Comparison of ENCODE assay signal across 1 cellular context in the genomic region with DNA sequence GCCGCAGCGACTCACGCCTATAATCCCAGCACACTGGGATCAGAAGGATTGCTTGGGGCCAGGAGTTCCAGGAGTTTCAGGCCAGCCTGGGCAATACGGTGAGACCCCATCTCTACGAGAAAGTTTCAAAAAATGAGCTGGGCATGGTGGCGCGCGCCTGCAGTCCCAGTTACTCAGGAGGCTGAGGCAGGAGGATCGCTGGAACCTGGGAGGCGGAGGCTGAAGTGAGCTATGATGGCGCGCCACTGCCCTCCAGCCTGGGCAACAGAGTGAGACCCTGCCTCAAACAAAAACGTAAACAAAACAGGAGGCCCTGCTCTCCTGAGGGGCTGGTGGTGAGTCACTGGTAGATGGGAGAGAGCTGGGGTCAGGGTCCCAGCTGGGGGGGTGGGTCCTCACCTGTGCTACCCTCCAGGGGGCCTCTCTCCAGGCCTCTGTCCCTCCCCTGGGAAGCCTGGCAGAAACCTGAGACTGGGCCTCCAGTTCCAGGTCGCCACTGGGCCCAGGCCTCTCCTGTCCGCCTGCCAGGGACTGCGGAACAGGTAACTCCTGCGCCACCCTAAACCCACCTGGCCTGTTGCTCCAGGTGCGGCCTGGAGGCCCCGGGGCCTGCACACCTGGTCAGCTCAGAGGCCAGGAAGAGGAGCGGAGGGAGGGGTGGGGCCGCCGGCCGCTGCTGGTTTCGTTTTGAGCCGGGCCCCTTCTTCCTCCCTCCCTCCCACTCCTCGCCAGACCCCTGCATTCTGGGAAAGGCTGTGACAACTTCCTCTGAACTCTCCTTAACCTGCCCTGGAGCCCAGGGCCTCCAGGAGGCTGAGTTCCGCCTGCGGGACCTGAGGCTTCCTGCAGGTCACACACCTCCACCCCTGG.
TF ChIP-seq lines count a peak whose summit lies in the region.

No MANE protein-coding gene starts in this region.

TF ChIP-seq in K562, 482 proteins besides CTCF, POLR2A, EP300 and RAD21 (continues in another document):
- no peak for TF ChIP-seq ZNF707 (CRISPR knock-in tag; conservative IDR thresholded peaks at IDR 0.05)
- no peak for TF ChIP-seq ZNF239 (CRISPR knock-in tag; IDR thresholded peaks at IDR 0.05)
- TF ChIP-seq ZNF23 (CRISPR knock-in tag; IDR thresholded peaks at IDR 0.05): no peak
- TF ChIP-seq POLR2G (IDR thresholded peaks at IDR 0.05; ENCODE audit: low read depth, low read length): 0 out of 2 replicates have a peak, but pooled peaks have one; percentile 40
- no peak for TF ChIP-seq KAT8 (IDR thresholded peaks at IDR 0.05; ENCODE audit: low read depth)
- TF ChIP-seq HDAC1 (IDR thresholded peaks at IDR 0.05): no peak
- TF ChIP-seq, protein P1, sequence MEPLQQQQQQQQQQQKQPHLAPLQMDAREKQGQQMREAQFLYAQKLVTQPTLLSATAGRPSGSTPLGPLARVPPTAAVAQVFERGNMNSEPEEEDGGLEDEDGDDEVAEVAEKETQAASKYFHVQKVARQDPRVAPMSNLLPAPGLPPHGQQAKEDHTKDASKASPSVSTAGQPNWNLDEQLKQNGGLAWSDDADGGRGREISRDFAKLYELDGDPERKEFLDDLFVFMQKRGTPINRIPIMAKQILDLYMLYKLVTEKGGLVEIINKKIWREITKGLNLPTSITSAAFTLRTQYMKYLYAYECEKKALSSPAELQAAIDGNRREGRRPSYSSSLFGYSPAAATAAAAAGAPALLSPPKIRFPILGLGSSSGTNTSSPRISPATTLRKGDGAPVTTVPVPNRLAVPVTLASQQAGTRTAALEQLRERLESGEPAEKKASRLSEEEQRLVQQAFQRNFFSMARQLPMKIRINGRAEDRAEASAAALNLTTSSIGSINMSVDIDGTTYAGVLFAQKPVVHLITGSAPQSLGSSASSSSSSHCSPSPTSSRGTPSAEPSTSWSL (CRISPR knock-in tag; IDR thresholded peaks at IDR 0.05; ENCODE audit: borderline replicate concordance): no peak
- no peak for TF ChIP-seq KLF16 (IDR thresholded peaks at IDR 0.05)
- no peak for TF ChIP-seq SIRT6 (IDR thresholded peaks at IDR 0.05; ENCODE audit: low read depth, low read length)
- no peak for TF ChIP-seq KAT2B (IDR thresholded peaks at IDR 0.05; ENCODE audit: low read depth, low read length)
- TF ChIP-seq KLF13 (tag; IDR thresholded peaks at IDR 0.05; ENCODE audit: borderline replicate concordance, low read depth): no peak
- TF ChIP-seq NEUROD1 (IDR thresholded peaks at IDR 0.05; ENCODE audit: borderline replicate concordance, low read depth, low read length, partially characterized antibody): no peak
- TF ChIP-seq NFIC (IDR thresholded peaks at IDR 0.05): no peak
- TF ChIP-seq SNRNP70 (optimal IDR thresholded peaks at IDR 0.05; ENCODE audit: low read depth, low read length): no peak
- TF ChIP-seq SRSF3 (IDR thresholded peaks at IDR 0.05; ENCODE audit: insufficient read depth, low read length): no peak
- no peak for TF ChIP-seq CHCHD3 (CRISPR knock-in tag; IDR thresholded peaks at IDR 0.05)
- no peak for TF ChIP-seq ZFP30 (CRISPR knock-in tag; IDR thresholded peaks at IDR 0.05; ENCODE audit: borderline replicate concordance)
- TF ChIP-seq, protein P2, sequence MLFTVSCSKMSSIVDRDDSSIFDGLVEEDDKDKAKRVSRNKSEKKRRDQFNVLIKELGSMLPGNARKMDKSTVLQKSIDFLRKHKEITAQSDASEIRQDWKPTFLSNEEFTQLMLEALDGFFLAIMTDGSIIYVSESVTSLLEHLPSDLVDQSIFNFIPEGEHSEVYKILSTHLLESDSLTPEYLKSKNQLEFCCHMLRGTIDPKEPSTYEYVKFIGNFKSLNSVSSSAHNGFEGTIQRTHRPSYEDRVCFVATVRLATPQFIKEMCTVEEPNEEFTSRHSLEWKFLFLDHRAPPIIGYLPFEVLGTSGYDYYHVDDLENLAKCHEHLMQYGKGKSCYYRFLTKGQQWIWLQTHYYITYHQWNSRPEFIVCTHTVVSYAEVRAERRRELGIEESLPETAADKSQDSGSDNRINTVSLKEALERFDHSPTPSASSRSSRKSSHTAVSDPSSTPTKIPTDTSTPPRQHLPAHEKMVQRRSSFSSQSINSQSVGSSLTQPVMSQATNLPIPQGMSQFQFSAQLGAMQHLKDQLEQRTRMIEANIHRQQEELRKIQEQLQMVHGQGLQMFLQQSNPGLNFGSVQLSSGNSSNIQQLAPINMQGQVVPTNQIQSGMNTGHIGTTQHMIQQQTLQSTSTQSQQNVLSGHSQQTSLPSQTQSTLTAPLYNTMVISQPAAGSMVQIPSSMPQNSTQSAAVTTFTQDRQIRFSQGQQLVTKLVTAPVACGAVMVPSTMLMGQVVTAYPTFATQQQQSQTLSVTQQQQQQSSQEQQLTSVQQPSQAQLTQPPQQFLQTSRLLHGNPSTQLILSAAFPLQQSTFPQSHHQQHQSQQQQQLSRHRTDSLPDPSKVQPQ (CRISPR knock-in tag; IDR thresholded peaks at IDR 0.05; ENCODE audit: borderline replicate concordance): no peak
- TF ChIP-seq, protein P3, sequence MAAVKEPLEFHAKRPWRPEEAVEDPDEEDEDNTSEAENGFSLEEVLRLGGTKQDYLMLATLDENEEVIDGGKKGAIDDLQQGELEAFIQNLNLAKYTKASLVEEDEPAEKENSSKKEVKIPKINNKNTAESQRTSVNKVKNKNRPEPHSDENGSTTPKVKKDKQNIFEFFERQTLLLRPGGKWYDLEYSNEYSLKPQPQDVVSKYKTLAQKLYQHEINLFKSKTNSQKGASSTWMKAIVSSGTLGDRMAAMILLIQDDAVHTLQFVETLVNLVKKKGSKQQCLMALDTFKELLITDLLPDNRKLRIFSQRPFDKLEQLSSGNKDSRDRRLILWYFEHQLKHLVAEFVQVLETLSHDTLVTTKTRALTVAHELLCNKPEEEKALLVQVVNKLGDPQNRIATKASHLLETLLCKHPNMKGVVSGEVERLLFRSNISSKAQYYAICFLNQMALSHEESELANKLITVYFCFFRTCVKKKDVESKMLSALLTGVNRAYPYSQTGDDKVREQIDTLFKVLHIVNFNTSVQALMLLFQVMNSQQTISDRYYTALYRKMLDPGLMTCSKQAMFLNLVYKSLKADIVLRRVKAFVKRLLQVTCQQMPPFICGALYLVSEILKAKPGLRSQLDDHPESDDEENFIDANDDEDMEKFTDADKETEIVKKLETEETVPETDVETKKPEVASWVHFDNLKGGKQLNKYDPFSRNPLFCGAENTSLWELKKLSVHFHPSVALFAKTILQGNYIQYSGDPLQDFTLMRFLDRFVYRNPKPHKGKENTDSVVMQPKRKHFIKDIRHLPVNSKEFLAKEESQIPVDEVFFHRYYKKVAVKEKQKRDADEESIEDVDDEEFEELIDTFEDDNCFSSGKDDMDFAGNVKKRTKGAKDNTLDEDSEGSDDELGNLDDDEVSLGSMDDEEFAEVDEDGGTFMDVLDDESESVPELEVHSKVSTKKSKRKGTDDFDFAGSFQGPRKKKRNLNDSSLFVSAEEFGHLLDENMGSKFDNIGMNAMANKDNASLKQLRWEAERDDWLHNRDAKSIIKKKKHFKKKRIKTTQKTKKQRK (IDR thresholded peaks at IDR 0.05; ENCODE audit: borderline replicate concordance, low read depth, low read length): no peak
- no peak for TF ChIP-seq KLF10 (CRISPR knock-in tag; IDR thresholded peaks at IDR 0.05)
- TF ChIP-seq ZBTB17 (CRISPR knock-in tag; IDR thresholded peaks at IDR 0.05): no peak
- TF ChIP-seq BRD4 (IDR thresholded peaks at IDR 0.05): no peak
- no peak for TF ChIP-seq ZNF445 (CRISPR knock-in tag; IDR thresholded peaks at IDR 0.05; ENCODE audit: low read depth)
- TF ChIP-seq ZNF316 (IDR thresholded peaks at IDR 0.05): no peak
- TF ChIP-seq ZNF699 (CRISPR knock-in tag; IDR thresholded peaks at IDR 0.05; ENCODE audit: insufficient replicate concordance): no peak
- no peak for TF ChIP-seq STAT5B (CRISPR knock-in tag; IDR thresholded peaks at IDR 0.05)
- TF ChIP-seq, protein P4, sequence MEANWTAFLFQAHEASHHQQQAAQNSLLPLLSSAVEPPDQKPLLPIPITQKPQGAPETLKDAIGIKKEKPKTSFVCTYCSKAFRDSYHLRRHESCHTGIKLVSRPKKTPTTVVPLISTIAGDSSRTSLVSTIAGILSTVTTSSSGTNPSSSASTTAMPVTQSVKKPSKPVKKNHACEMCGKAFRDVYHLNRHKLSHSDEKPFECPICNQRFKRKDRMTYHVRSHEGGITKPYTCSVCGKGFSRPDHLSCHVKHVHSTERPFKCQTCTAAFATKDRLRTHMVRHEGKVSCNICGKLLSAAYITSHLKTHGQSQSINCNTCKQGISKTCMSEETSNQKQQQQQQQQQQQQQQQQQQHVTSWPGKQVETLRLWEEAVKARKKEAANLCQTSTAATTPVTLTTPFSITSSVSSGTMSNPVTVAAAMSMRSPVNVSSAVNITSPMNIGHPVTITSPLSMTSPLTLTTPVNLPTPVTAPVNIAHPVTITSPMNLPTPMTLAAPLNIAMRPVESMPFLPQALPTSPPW (CRISPR knock-in tag; IDR thresholded peaks at IDR 0.05): peak; percentile 36; the same call in 1 of the 2 replicates
- TF ChIP-seq TAL1 (IDR thresholded peaks at IDR 0.05): no peak
- TF ChIP-seq ZBTB7A (IDR thresholded peaks at IDR 0.05; ENCODE audit: borderline replicate concordance, control insufficient read depth, low read depth, low read length): peak; percentile 27; the same call in 1 of the 2 replicates
- TF ChIP-seq, protein P5, sequence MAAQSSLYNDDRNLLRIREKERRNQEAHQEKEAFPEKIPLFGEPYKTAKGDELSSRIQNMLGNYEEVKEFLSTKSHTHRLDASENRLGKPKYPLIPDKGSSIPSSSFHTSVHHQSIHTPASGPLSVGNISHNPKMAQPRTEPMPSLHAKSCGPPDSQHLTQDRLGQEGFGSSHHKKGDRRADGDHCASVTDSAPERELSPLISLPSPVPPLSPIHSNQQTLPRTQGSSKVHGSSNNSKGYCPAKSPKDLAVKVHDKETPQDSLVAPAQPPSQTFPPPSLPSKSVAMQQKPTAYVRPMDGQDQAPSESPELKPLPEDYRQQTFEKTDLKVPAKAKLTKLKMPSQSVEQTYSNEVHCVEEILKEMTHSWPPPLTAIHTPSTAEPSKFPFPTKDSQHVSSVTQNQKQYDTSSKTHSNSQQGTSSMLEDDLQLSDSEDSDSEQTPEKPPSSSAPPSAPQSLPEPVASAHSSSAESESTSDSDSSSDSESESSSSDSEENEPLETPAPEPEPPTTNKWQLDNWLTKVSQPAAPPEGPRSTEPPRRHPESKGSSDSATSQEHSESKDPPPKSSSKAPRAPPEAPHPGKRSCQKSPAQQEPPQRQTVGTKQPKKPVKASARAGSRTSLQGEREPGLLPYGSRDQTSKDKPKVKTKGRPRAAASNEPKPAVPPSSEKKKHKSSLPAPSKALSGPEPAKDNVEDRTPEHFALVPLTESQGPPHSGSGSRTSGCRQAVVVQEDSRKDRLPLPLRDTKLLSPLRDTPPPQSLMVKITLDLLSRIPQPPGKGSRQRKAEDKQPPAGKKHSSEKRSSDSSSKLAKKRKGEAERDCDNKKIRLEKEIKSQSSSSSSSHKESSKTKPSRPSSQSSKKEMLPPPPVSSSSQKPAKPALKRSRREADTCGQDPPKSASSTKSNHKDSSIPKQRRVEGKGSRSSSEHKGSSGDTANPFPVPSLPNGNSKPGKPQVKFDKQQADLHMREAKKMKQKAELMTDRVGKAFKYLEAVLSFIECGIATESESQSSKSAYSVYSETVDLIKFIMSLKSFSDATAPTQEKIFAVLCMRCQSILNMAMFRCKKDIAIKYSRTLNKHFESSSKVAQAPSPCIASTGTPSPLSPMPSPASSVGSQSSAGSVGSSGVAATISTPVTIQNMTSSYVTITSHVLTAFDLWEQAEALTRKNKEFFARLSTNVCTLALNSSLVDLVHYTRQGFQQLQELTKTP (IDR thresholded peaks at IDR 0.05; ENCODE audit: low read depth in 1 of 2, partially characterized antibody in 2 of 2): no peak
- no peak for TF ChIP-seq ZKSCAN8 (CRISPR knock-in tag; IDR thresholded peaks at IDR 0.05)
- no peak for TF ChIP-seq POLR3A (IDR thresholded peaks at IDR 0.05; ENCODE audit: borderline replicate concordance, extremely low read depth, insufficient read depth, insufficient read length)
- no peak for TF ChIP-seq SREBF1 (IDR thresholded peaks at IDR 0.05; ENCODE audit: borderline replicate concordance, low read depth, low read length)
- TF ChIP-seq ZEB2 (IDR thresholded peaks at IDR 0.05): 0 out of 2 replicates have a peak, but pooled peaks have one; percentile 45
- TF ChIP-seq, protein P6, sequence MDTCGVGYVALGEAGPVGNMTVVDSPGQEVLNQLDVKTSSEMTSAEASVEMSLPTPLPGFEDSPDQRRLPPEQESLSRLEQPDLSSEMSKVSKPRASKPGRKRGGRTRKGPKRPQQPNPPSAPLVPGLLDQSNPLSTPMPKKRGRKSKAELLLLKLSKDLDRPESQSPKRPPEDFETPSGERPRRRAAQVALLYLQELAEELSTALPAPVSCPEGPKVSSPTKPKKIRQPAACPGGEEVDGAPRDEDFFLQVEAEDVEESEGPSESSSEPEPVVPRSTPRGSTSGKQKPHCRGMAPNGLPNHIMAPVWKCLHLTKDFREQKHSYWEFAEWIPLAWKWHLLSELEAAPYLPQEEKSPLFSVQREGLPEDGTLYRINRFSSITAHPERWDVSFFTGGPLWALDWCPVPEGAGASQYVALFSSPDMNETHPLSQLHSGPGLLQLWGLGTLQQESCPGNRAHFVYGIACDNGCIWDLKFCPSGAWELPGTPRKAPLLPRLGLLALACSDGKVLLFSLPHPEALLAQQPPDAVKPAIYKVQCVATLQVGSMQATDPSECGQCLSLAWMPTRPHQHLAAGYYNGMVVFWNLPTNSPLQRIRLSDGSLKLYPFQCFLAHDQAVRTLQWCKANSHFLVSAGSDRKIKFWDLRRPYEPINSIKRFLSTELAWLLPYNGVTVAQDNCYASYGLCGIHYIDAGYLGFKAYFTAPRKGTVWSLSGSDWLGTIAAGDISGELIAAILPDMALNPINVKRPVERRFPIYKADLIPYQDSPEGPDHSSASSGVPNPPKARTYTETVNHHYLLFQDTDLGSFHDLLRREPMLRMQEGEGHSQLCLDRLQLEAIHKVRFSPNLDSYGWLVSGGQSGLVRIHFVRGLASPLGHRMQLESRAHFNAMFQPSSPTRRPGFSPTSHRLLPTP (IDR thresholded peaks at IDR 0.05; ENCODE audit: borderline replicate concordance, extremely low read depth, insufficient read length): no peak
- no peak for TF ChIP-seq TRIM28 (IDR thresholded peaks at IDR 0.05)
- no peak for TF ChIP-seq NUFIP1 (IDR thresholded peaks at IDR 0.05; ENCODE audit: partially characterized antibody)
- no peak for TF ChIP-seq NR2C1 (IDR thresholded peaks at IDR 0.05)
- no peak for TF ChIP-seq NR2C1 (tag; IDR thresholded peaks at IDR 0.05)
- no peak for TF ChIP-seq BACH1 (tag; IDR thresholded peaks at IDR 0.05)
- no peak for TF ChIP-seq ZNF12 (CRISPR knock-in tag; IDR thresholded peaks at IDR 0.05)
- no peak for TF ChIP-seq HNRNPLL (IDR thresholded peaks at IDR 0.05; ENCODE audit: low read depth, low read length, poor library complexity, severe bottlenecking)
- TF ChIP-seq, protein P7, sequence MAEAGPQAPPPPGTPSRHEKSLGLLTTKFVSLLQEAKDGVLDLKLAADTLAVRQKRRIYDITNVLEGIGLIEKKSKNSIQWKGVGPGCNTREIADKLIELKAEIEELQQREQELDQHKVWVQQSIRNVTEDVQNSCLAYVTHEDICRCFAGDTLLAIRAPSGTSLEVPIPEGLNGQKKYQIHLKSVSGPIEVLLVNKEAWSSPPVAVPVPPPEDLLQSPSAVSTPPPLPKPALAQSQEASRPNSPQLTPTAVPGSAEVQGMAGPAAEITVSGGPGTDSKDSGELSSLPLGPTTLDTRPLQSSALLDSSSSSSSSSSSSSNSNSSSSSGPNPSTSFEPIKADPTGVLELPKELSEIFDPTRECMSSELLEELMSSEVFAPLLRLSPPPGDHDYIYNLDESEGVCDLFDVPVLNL (CRISPR knock-in tag; IDR thresholded peaks at IDR 0.05; ENCODE audit: low read depth): no peak
- no peak for TF ChIP-seq E2F3 (CRISPR knock-in tag; IDR thresholded peaks at IDR 0.05)
- no peak for TF ChIP-seq TFAM (CRISPR knock-in tag; conservative IDR thresholded peaks at IDR 0.05)
- TF ChIP-seq ZZZ3 (IDR thresholded peaks at IDR 0.05): no peak
- no peak for TF ChIP-seq FUS (optimal IDR thresholded peaks at IDR 0.05; ENCODE audit: low read depth, low read length)
- TF ChIP-seq NFYB (IDR thresholded peaks at IDR 0.05; ENCODE audit: extremely low read depth, insufficient read length): no peak
- TF ChIP-seq BMI1 (IDR thresholded peaks at IDR 0.05; ENCODE audit: low read length): no peak
- no peak for TF ChIP-seq ZSCAN32 (CRISPR knock-in tag; IDR thresholded peaks at IDR 0.05)
